22 cellular contexts compared by ENCODE assay signal in the genomic region with DNA sequence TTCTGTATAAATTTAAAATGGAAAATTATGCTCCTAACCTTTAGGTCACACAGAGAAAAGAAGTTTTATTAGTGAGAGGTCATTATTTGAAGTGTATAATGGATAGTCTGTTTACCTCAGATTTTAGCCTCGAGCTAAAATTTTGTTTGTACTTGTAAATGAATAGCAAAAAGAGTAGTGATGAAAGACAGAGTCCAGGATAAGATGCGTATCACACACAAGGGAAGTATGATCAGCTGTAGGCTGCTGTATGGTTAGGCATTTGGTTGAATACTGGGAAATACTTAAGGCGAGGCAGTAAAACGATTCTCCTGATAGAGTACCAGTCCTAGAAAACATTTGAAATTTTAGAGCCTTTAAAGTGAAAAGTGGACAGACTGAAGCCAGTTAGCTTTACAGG.
DNase-seq lines count a peak whose midpoint lies in the region; ATAC-seq and TF ChIP-seq lines count a peak whose summit lies in the region.
"Had no signal": no experiment of that assay in that cellular context is flagged by ENCODE, and none has a peak within 500 bp of the region (broad histone marks: within the 10 kb centered on the region; RNA-seq: fewer than 3 reads in every experiment).

No MANE protein-coding gene starts in this region.

- H4K20me1 ChIP-seq in SK-N-SH (ENCODE audit: insufficient read depth): no peaks in the 10 kb centered on the region
- H4K20me1 ChIP-seq: BLaER1 had no signal

- H3K36me3 ChIP-seq in cardiac muscle cell (no peaks in the 10 kb centered on the region), SK-N-SH (replicated peaks in 1 of 2; ENCODE audit: control insufficient read depth in 1 of 2, insufficient read depth in 2 of 2, low read length in 1 of 2) (no peaks in the 10 kb centered on the region)
- H3K36me3 ChIP-seq: BLaER1 had no signal

- H3K27me3 ChIP-seq in cardiac muscle cell: no peaks in the 10 kb centered on the region
- H3K27me3 ChIP-seq in SK-N-SH (ENCODE audit: insufficient read depth): no peaks in the 10 kb centered on the region
- H3K27me3 ChIP-seq: BLaER1 had no signal

- H3K4me2 ChIP-seq in SK-N-SH: no peak overlapping the region
- H3K4me2 ChIP-seq: BLaER1, KMS-11 had no signal

- H3K9me3 ChIP-seq in cardiac muscle cell (ENCODE audit: low read depth): no peaks in the 10 kb centered on the region
- H3K9me3 ChIP-seq in SK-N-SH: no peaks in the 10 kb centered on the region
- H3K9me3 ChIP-seq: BLaER1 had no signal

- TF ChIP-seq CTCF in cardiac muscle cell (IDR thresholded peaks at IDR 0.05; ENCODE audit: low read depth, low read length) (no peak), SK-N-SH (IDR thresholded peaks at IDR 0.05) (no peak), GM13976 (IDR thresholded peaks at IDR 0.05; ENCODE audit: borderline replicate concordance, control extremely low read depth, extremely low read depth, insufficient read depth, missing control alignments) (no peak)

- in situ Hi-C loops in GM13976 (cut with MboI; ENCODE audit: low sequenced_read_pairs, unreplicated experiment): no loop called here

- DNase-seq in cardiac muscle cell (ENCODE audit: low read depth in 1 of 2, low spot score in 1 of 2) (no peak), cardiac septum (ENCODE audit: low spot score) (no peak), SK-N-SH (peak; percentile 30), foreskin melanocyte (peak; percentile 72), GM13976 (ENCODE audit: low spot score) (no peak)
- no peak for DNase-seq in stimulated activated CD4-positive, alpha-beta T cell treated with anti-CD3 and anti-CD28 coated beads, Interleukin-1b, Interleukin-23, amount 100 ng/mL, for 48 hours
- DNase-seq: CD4-positive, CD25-positive, alpha-beta regulatory T cell; COR-L47; DMS53; HCEC 1CT; MM.1S; NCI-H1436; NCI-H187 treated with DMSO at 0.1 percent for 48 hours; NCI-H2227 treated with DMSO at 0.1 percent for 48 hours; NCI-H526 treated with DMSO at 0.1 percent for 48 hours; NK-92 treated with Interleukin-12 subunit alpha and Interleukin-12 subunit beta, amount 100 ng/mL, for 24 hours; PC-3; T-helper 1 cell had no signal

- peak overlapping the region; percentile 38 for H3K27ac ChIP-seq in cardiac muscle cell
- H3K27ac ChIP-seq in SK-N-SH (ENCODE audit: low read depth in 2 of 2, low read length in 1 of 2): no peak overlapping the region
- H3K27ac ChIP-seq: BLaER1, HL-60, KMS-11 had no signal

- TF ChIP-seq EP300 in SK-N-SH (IDR thresholded peaks at IDR 0.05; ENCODE audit: borderline replicate concordance in 1 of 2, low read depth in 1 of 2, low read length in 1 of 2): peak in 1 of 2 experiments; percentile 53; a peak in 2 of 4 replicates

- no peak overlapping the region for H3K9ac ChIP-seq in SK-N-SH
- H3K9ac ChIP-seq: BLaER1, KMS-11 had no signal

- H2AFZ ChIP-seq in SK-N-SH (ENCODE audit: low read depth): no peak overlapping the region

- POLR2A ChIA-PET in SK-N-SH (lab: Yijun Ruan, JAX): no interaction called here

- no peaks in the 10 kb centered on the region for H3K9me2 ChIP-seq in SK-N-SH

- H3K4me1 ChIP-seq in cardiac muscle cell (ENCODE audit: low read depth) (peaks cover 15% of the 10 kb centered on the region), SK-N-SH (ENCODE audit: control insufficient read depth in 1 of 2, insufficient read depth in 2 of 2, low read depth in 1 of 2, low read length in 1 of 2) (peaks cover 0 to 3% of the 10 kb centered on the region in 2 experiments; a peak in 1 of 4 replicates)
- H3K4me1 ChIP-seq: BLaER1 had no signal

- H3K4me3 ChIP-seq in cardiac muscle cell: no peak overlapping the region
- H3K4me3 ChIP-seq in SK-N-SH (ENCODE audit: low read depth in 2 of 2, low read length in 1 of 2): no peak overlapping the region
- H3K4me3 ChIP-seq: BLaER1 had no signal

- WGBS in SK-N-SH (ENCODE audit: low lambda C conversion rate): 63% methylated on average over 4 of the region's 4 CpGs

- H3K79me2 ChIP-seq in SK-N-SH (ENCODE audit: insufficient read depth): peaks cover 2% of the 10 kb centered on the region; the same call in 1 of the 2 replicates

- no peak for ATAC-seq in GM21737 (IDR thresholded peaks at IDR 0.05; ENCODE audit: unreplicated experiment)
- ATAC-seq: PC-3 had no signal

- CTCF ChIA-PET in SK-N-SH (lab: Yijun Ruan, JAX): interaction anchor here (0.8 to 2.3 kb wide), 2 partner anchors 13 to 100 kb away, joined by 4 to 5 read pairs; no protein-coding TSS in a partner anchor

- no peak for TF ChIP-seq RAD21 in SK-N-SH (IDR thresholded peaks at IDR 0.05; ENCODE audit: low read length)

- H3F3A ChIP-seq in SK-N-SH (replicated peaks; ENCODE audit: insufficient read depth): no peaks in the 10 kb centered on the region

- intact Hi-C loops in cardiac septum (cut with DNase I): no loop called here

TF ChIP-seq in SK-N-SH, 30 proteins besides CTCF, POLR2A, EP300 and RAD21:
- TF ChIP-seq GATA2 (CRISPR knock-in tag; IDR thresholded peaks at IDR 0.05) (peak; percentile 73), NRF1 (IDR thresholded peaks at IDR 0.05; ENCODE audit: low read depth, low read length) (no peak), SIN3A (IDR thresholded peaks at IDR 0.05; ENCODE audit: borderline replicate concordance, low read depth, low read length) (no peak)

Comparison
In these comparisons a context has a peak if more than half of its experiments do, and no peak if none do; other contexts are left out.
1. DNase-seq: peak in SK-N-SH (single experiment) and foreskin melanocyte (single experiment); none in cardiac muscle cell (0 of 2), cardiac septum (single experiment), stimulated activated CD4-positive, alpha-beta T cell treated with anti-CD3 and anti-CD28 coated beads, Interleukin-1b, Interleukin-23, amount 100 ng/mL, for 48 hours (single experiment) and GM13976 (single experiment).